In the genomic region with DNA sequence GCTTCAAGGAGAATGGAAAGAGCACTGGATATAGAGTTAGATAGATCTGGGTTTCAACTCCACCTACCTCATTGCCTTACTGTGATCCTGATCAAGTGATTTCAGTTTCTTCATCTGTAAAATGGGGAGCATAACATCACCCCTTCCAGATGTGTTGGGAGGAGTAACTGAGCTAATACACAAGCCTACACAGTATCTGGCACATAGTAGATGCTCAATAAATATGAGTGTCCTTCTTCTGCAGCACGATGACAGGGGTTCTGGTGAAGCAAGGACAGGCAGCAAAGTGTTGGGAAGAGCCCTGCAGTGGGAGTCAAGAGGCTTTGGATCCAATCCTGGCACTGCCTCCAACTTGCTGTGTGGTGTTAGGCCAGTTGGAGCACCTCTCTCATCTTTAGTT, we compare ENCODE assay signal across 7 cellular contexts.
DNase-seq lines count a peak whose midpoint lies in the region; ATAC-seq, FAIRE-seq and TF ChIP-seq lines count a peak whose summit lies in the region.

No MANE protein-coding gene starts in this region.

- H3K27ac Mint-ChIP-seq in Caco-2 (ENCODE audit: unreplicated experiment), result peak overlapping the region; percentile 98
- no peak overlapping the region for H3K27ac Mint-ChIP-seq in astrocyte (ENCODE audit: unreplicated experiment)
- H3K27ac Mint-ChIP-seq in neural progenitor cell, result peak overlapping the region; percentile 44

- POLR2A ChIA-PET in Caco-2 (lab: Charles Lee), result no interaction called here

- no peak overlapping the region for H2AFZ ChIP-seq in MM.1S (ENCODE audit: low read length)
- H2AFZ ChIP-seq in astrocyte (ENCODE audit: low read depth, low read length), result no peak overlapping the region
- no peak overlapping the region for H2AFZ ChIP-seq in neural progenitor cell (replicated peaks)

- H3K4me3 ChIP-seq in Caco-2 (ENCODE audit: low read depth, low read length) (no peak overlapping the region), MM.1S (ENCODE audit: low read length) (no peak overlapping the region), astrocyte (ENCODE audit: insufficient read depth, low read depth, low read length) (no peak overlapping the region), neural progenitor cell (no peak overlapping the region)

- H3K9ac ChIP-seq in MM.1S (ENCODE audit: low read length) (peak overlapping the region; percentile 30; the same call in 1 of the 2 replicates), astrocyte (ENCODE audit: low read length) (no peak overlapping the region), neural progenitor cell (no peak overlapping the region)

- H3K27me3 ChIP-seq in Caco-2 (replicated peaks; ENCODE audit: control insufficient read depth, insufficient read depth, low read length) (no peaks in the 10 kb centered on the region), MM.1S (replicated peaks; ENCODE audit: insufficient read depth, low read length) (no peaks in the 10 kb centered on the region), astrocyte (ENCODE audit: insufficient read depth, low read length) (peaks cover 22% of the 10 kb centered on the region), neural progenitor cell (no peaks in the 10 kb centered on the region)

- DNase-seq in Caco-2 (no peak), MM.1S (no peak), astrocyte (ENCODE audit: low read depth) (no peak), neural progenitor cell (ENCODE audit: low spot score) (no peak), NCI-H1417 treated with DMSO at 0.1 percent for 48 hours (lab: John Stamatoyannopoulos, UW) (no peak)

- peak overlapping the region; percentile 68 for H3K4me3 Mint-ChIP-seq in Caco-2 (ENCODE audit: unreplicated experiment)
- no peak overlapping the region for H3K4me3 Mint-ChIP-seq in astrocyte (ENCODE audit: unreplicated experiment)
- peak overlapping the region; percentile 60 for H3K4me3 Mint-ChIP-seq in neural progenitor cell

- H3K4me2 ChIP-seq in MM.1S (ENCODE audit: low read depth, low read length), result peak overlapping the region; percentile 85
- H3K4me2 ChIP-seq in astrocyte (ENCODE audit: low read length), result peak overlapping the region; percentile 83
- no peak overlapping the region for H3K4me2 ChIP-seq in neural progenitor cell

- H3K36me3 Mint-ChIP-seq in Caco-2 (ENCODE audit: insufficient read depth, unreplicated experiment) (peaks cover 22% of the 10 kb centered on the region), astrocyte (ENCODE audit: low read depth, unreplicated experiment) (no peaks in the 10 kb centered on the region), neural progenitor cell (no peaks in the 10 kb centered on the region)

- no TSS peak for BruUV-seq in Caco-2 (replicated peaks; lab: Mats Ljungman, UMichigan)

- H3K79me2 ChIP-seq in MM.1S (ENCODE audit: low read length), result no peaks in the 10 kb centered on the region
- H3K79me2 ChIP-seq in astrocyte (ENCODE audit: insufficient read depth, low read length), result no peaks in the 10 kb centered on the region
- no peaks in the 10 kb centered on the region for H3K79me2 ChIP-seq in neural progenitor cell (ENCODE audit: low read depth)

- no peaks in the 10 kb centered on the region for H3K9me2 ChIP-seq in MM.1S (replicated peaks; ENCODE audit: insufficient read depth, low read length)

- H3K9me3 ChIP-seq in Caco-2 (no peaks in the 10 kb centered on the region), MM.1S (replicated peaks; ENCODE audit: insufficient read depth, low read length) (no peaks in the 10 kb centered on the region), astrocyte (ENCODE audit: insufficient read depth, low read depth, low read length) (no peaks in the 10 kb centered on the region), neural progenitor cell (ENCODE audit: low read depth) (no peaks in the 10 kb centered on the region)

- H3K9me3 Mint-ChIP-seq in Caco-2 (ENCODE audit: unreplicated experiment) (no peaks in the 10 kb centered on the region), astrocyte (ENCODE audit: unreplicated experiment) (no peaks in the 10 kb centered on the region), neural progenitor cell (no peaks in the 10 kb centered on the region)

- no peaks in the 10 kb centered on the region for H3K27me3 Mint-ChIP-seq in Caco-2 (ENCODE audit: insufficient read depth, unreplicated experiment)
- H3K27me3 Mint-ChIP-seq in astrocyte (ENCODE audit: low read depth, unreplicated experiment), result peaks cover 41% of the 10 kb centered on the region
- H3K27me3 Mint-ChIP-seq in neural progenitor cell (ENCODE audit: insufficient read depth, low read depth), result peaks cover 12% of the 10 kb centered on the region

- H3K27ac ChIP-seq in MM.1S (ENCODE audit: low read length) (peak overlapping the region; percentile 96), astrocyte (ENCODE audit: low read depth, low read length) (no peak overlapping the region), neural progenitor cell (no peak overlapping the region)

- ATAC-seq in HG02642 (IDR thresholded peaks at IDR 0.05; ENCODE audit: poor library complexity, unreplicated experiment), result no peak
- ATAC-seq in GM19455 (IDR thresholded peaks at IDR 0.05; ENCODE audit: unreplicated experiment), result no peak

- peaks cover 41% of the 10 kb centered on the region for H3K4me1 ChIP-seq in Caco-2
- peaks cover 38% of the 10 kb centered on the region for H3K4me1 ChIP-seq in MM.1S (ENCODE audit: low read length)
- peaks cover 51% of the 10 kb centered on the region for H3K4me1 ChIP-seq in astrocyte (ENCODE audit: insufficient read depth, low read length)
- peaks cover 16% of the 10 kb centered on the region for H3K4me1 ChIP-seq in neural progenitor cell

- no peaks in the 10 kb centered on the region for H3K36me3 ChIP-seq in Caco-2 (ENCODE audit: control insufficient read depth, insufficient read depth, low read length)
- no peaks in the 10 kb centered on the region for H3K36me3 ChIP-seq in MM.1S (replicated peaks; ENCODE audit: insufficient read depth, low read length)
- no peaks in the 10 kb centered on the region for H3K36me3 ChIP-seq in astrocyte (ENCODE audit: insufficient read depth, low read length)
- H3K36me3 ChIP-seq in neural progenitor cell, result no peaks in the 10 kb centered on the region

- H3F3A ChIP-seq in MM.1S (ENCODE audit: insufficient read depth, low read length) (peaks cover 27% of the 10 kb centered on the region), neural progenitor cell (ENCODE audit: low read depth) (peaks cover 14% of the 10 kb centered on the region)

- TF ChIP-seq CTCF in Caco-2 (IDR thresholded peaks at IDR 0.05; ENCODE audit: insufficient read depth in 1 of 2, low read depth in 1 of 2, low read length in 1 of 2, severe bottlenecking in 1 of 2, unreplicated experiment in 1 of 2) (no peak), MM.1S (IDR thresholded peaks at IDR 0.05; ENCODE audit: low read length) (no peak), astrocyte (IDR thresholded peaks at IDR 0.05; ENCODE audit: insufficient read depth, low read depth, low read length) (no peak), neural progenitor cell (IDR thresholded peaks at IDR 0.05) (no peak)

- H4K20me1 ChIP-seq in MM.1S (ENCODE audit: insufficient read depth, low read length) (no peaks in the 10 kb centered on the region), astrocyte (ENCODE audit: insufficient read depth, low read length) (peaks cover 4% of the 10 kb centered on the region), neural progenitor cell (ENCODE audit: low read depth) (no peaks in the 10 kb centered on the region)

- intact Hi-C loops in Caco-2 (cut with micrococcal nuclease; ENCODE audit: unreplicated experiment), result loop anchor here (5.0 kb wide), 1 partner anchor 901 kb away; no protein-coding TSS in a partner anchor

- FAIRE-seq in astrocyte (lab: Jason Lieb, UNC), result no peak

- peaks cover 56% of the 10 kb centered on the region for H3K4me1 Mint-ChIP-seq in Caco-2 (ENCODE audit: low read depth, unreplicated experiment)
- peaks cover 42% of the 10 kb centered on the region for H3K4me1 Mint-ChIP-seq in astrocyte (ENCODE audit: low read depth, unreplicated experiment)
- peaks cover 31% of the 10 kb centered on the region for H3K4me1 Mint-ChIP-seq in neural progenitor cell

- CTCF ChIA-PET in Caco-2 (lab: Charles Lee), result no interaction called here
